ENCODE assay signal across 8 cellular contexts in the genomic region with DNA sequence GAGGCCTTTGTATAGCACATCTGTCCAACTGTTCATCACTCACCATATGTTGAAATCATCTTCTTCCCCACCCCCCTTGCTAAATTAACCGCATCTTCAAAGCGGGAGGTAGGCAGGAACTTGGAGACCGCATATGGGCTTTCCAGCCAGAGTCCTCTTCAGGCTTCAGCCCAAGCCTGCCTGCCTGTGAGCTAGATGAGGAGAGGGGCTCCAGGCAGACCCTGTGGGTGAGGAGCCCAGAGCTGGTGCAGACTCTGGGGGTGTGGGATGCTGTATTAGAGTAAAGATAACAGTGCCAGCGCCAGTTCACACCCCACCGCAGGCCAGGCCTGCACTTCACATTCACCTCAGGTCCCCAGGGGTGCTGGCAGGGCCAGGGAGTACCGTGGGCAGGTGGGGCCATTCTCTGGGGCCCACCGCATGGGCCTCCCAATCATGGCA. TPM values are rescaled to one million over a fixed set of nuclear protein-coding genes. Genes with fewer than 3 reads are reported as not detected.
DNase-seq lines count a peak whose midpoint lies in the region; ATAC-seq and TF ChIP-seq lines count a peak whose summit lies in the region.

No MANE protein-coding gene starts in this region.

- H3K27me3 Mint-ChIP-seq in CD4-positive, alpha-beta T cell = no peaks in the 10 kb centered on the region
- H3K27me3 Mint-ChIP-seq in natural killer cell (ENCODE audit: low read depth in 2 of 2) = no peaks in the 10 kb centered on the region

- H3K4me3 Mint-ChIP-seq in CD4-positive, alpha-beta T cell = peak overlapping the region; percentile 84
- peak overlapping the region; percentile 82 for H3K4me3 Mint-ChIP-seq in natural killer cell

- no peak overlapping the region for H3K27ac ChIP-seq in CD4-positive, alpha-beta T cell (ENCODE audit: low read depth, low read length)

- no peak overlapping the region for H3K9ac ChIP-seq in adipocyte (ENCODE audit: low read length)

- peaks cover 97% of the 10 kb centered on the region for H3K4me1 Mint-ChIP-seq in CD4-positive, alpha-beta T cell (ENCODE audit: low read depth)
- peaks cover 71 to 74% of the 10 kb centered on the region in 2 donors for H3K4me1 Mint-ChIP-seq in natural killer cell

- no peaks in the 10 kb centered on the region for H3K27me3 ChIP-seq in CD4-positive, alpha-beta T cell (ENCODE audit: control insufficient read depth, insufficient read depth, low read length)
- no peaks in the 10 kb centered on the region for H3K27me3 ChIP-seq in adipocyte (replicated peaks; ENCODE audit: control insufficient read depth, insufficient read depth, low read length)

- H3K4me3 ChIP-seq in adipocyte (ENCODE audit: low read length) = no peak overlapping the region

- intact Hi-C loops in CD4-positive, alpha-beta T cell (cut with DNase I, micrococcal nuclease) = loop anchor here in 1 of 2 experiments (2.0 kb wide), 1 partner anchor 13 kb away; no protein-coding TSS in a partner anchor
- intact Hi-C loops in natural killer cell (cut with micrococcal nuclease) = no loop called here

- H3K9me3 Mint-ChIP-seq in CD4-positive, alpha-beta T cell = no peaks in the 10 kb centered on the region
- H3K9me3 Mint-ChIP-seq in natural killer cell = no peaks in the 10 kb centered on the region

- H3K9me3 ChIP-seq in CD4-positive, alpha-beta T cell (ENCODE audit: control insufficient read depth, low read length) = no peaks in the 10 kb centered on the region
- H3K9me3 ChIP-seq in adipocyte (ENCODE audit: control insufficient read depth, low read length) = no peaks in the 10 kb centered on the region

- CTCF ChIA-PET in CD4-positive, alpha-beta T cell (lab: Charles Lee) = interaction anchor here (1.6 to 3.9 kb wide), 2 partner anchors 14 to 60 kb away, joined by 4 to 38 read pairs; no protein-coding TSS in a partner anchor

- H3K27ac Mint-ChIP-seq in CD4-positive, alpha-beta T cell = peak overlapping the region; percentile 86
- H3K27ac Mint-ChIP-seq in natural killer cell = peak overlapping the region; percentile 91 to 96

- POLR2A ChIA-PET in CD4-positive, alpha-beta T cell (lab: Charles Lee) = interaction anchor here (0.7 to 4.1 kb wide), 3 partner anchors 13 to 319 kb away, joined by 3 to 26 read pairs (median 4); no protein-coding TSS in a partner anchor

- peaks cover 27% of the 10 kb centered on the region for H3K36me3 Mint-ChIP-seq in CD4-positive, alpha-beta T cell (ENCODE audit: low read depth)
- no peaks in the 10 kb centered on the region for H3K36me3 Mint-ChIP-seq in natural killer cell

- peaks cover 49% of the 10 kb centered on the region for H3K4me1 ChIP-seq in adipocyte (ENCODE audit: control insufficient read depth, insufficient read depth, low read length)

- H3K36me3 ChIP-seq in adipocyte (ENCODE audit: control insufficient read depth, insufficient read depth, low read length, severe bottlenecking) = no peaks in the 10 kb centered on the region

- peak; percentile 16 for ATAC-seq in CD4-positive, alpha-beta T cell (ENCODE audit: poor library complexity)
- ATAC-seq in natural killer cell (peak; percentile 2 to 22 (median 13)), GM19463 (IDR thresholded peaks at IDR 0.05; ENCODE audit: unreplicated experiment) (no peak), GM21528 (IDR thresholded peaks at IDR 0.05; ENCODE audit: low FRiP score, unreplicated experiment) (no peak), HG03565 (IDR thresholded peaks at IDR 0.05; ENCODE audit: unreplicated experiment) (no peak)

- TF ChIP-seq CTCF in CD4-positive, alpha-beta T cell (IDR thresholded peaks at IDR 0.05) = no peak
- TF ChIP-seq CTCF in natural killer cell (IDR thresholded peaks at IDR 0.05) = no peak

- peak in 2 of 10 experiments; percentile 17 to 21 for DNase-seq in CD4-positive, alpha-beta T cell
- DNase-seq in NCI-H2171 (lab: John Stamatoyannopoulos, UW) (peak; percentile 77), adipocyte (ENCODE audit: low read depth) (peak; percentile 32), natural killer cell (no peak), ureter (ENCODE audit: low spot score) (no peak)

RNA-seq across cellular contexts. Expression of a gene that starts 16.2 kb away (rescaled TPM):
- total RNA-seq in CD4-positive, alpha-beta T cell = 100 to 1,000 TPM; 256 to 268 TPM
- 100 to 1,000 TPM; 249 to 275 (median 274) TPM for total RNA-seq in natural killer cell
- 215 TPM for total RNA-seq in ureter

Comparison
In these comparisons a context has a peak if more than half of its experiments do, and no peak if none do; other contexts are left out.
1. ATAC-seq: peak in CD4-positive, alpha-beta T cell (single experiment) and natural killer cell (3 of 3); none in GM19463 (single experiment), GM21528 (single experiment) and HG03565 (single experiment).
2. DNase-seq: peak in NCI-H2171 (single experiment) and adipocyte (single experiment); none in natural killer cell (single experiment) and ureter (single experiment).